10 cellular contexts compared by ENCODE assay signal in genomic region chr2:239309398-239310245, GRCh38.
DNase-seq lines count a peak whose midpoint lies in the region; ATAC-seq and TF ChIP-seq lines count a peak whose summit lies in the region.
"Had no signal": no experiment of that assay in that cellular context is flagged by ENCODE, and none has a peak within 500 bp of the region (broad histone marks: within the 10 kb centered on the region; RNA-seq: fewer than 3 reads in every experiment).

No MANE protein-coding gene starts in this region.

- peaks cover 3% of the 10 kb centered on the region for H3K27me3 Mint-ChIP-seq in nephron progenitor cell (ENCODE audit: low read depth, poor library complexity)
- H3K27me3 Mint-ChIP-seq in activated CD4-positive, alpha-beta T cell treated with anti-CD3 and anti-CD28 coated beads, Interleukin-2, amount 10 ng/mL, durations not matched to agents 7 days and 5 days: no peaks in the 10 kb centered on the region

- H3K9ac ChIP-seq in fibroblast of lung (ENCODE audit: insufficient read depth, low read length): no peak overlapping the region

- intact Hi-C loops in transverse colon (cut with DNase I; ENCODE audit: low total_unique reads): loop anchor here (5.0 to 10.0 kb wide), 2 partner anchors 87 to 195 kb away; no protein-coding TSS in a partner anchor

- H3K4me2 ChIP-seq in fibroblast of lung (ENCODE audit: extremely low read depth, insufficient read depth, low read length): peak overlapping the region; percentile 99

- DNase-seq in activated CD4-positive, CD25-positive, alpha-beta regulatory T cell treated with anti-CD3 and anti-CD28 coated beads, Interleukin-2, amount 50 U/mL, for 72 hours: peak; percentile 28
- DNase-seq in fibroblast of lung (ENCODE audit: low read depth in 2 of 2) (no peak), nephron progenitor cell (no peak), transverse colon (peak; percentile 5), NCI-H345 (lab: John Stamatoyannopoulos, UW) (no peak)
- no peak for DNase-seq in activated CD4-positive, alpha-beta T cell treated with anti-CD3 and anti-CD28 coated beads, Interleukin-2, amount 10 ng/mL, durations not matched to agents 7 days and 5 days

- peak overlapping the region; percentile 97 for H3K27ac Mint-ChIP-seq in nephron progenitor cell
- H3K27ac Mint-ChIP-seq in activated CD4-positive, alpha-beta T cell treated with anti-CD3 and anti-CD28 coated beads, Interleukin-2, amount 10 ng/mL, durations not matched to agents 7 days and 5 days: no peak overlapping the region

- H3K9me3 Mint-ChIP-seq in nephron progenitor cell: peaks cover 14% of the 10 kb centered on the region
- H3K9me3 Mint-ChIP-seq in activated CD4-positive, alpha-beta T cell treated with anti-CD3 and anti-CD28 coated beads, Interleukin-2, amount 10 ng/mL, durations not matched to agents 7 days and 5 days: peaks cover 4% of the 10 kb centered on the region

- H3K4me3 ChIP-seq in fibroblast of lung (replicated peaks in 1 of 4; ENCODE audit: control extremely low read depth in 1 of 4, insufficient read depth in 1 of 4, low read depth in 3 of 4, low read length in 4 of 4) (peak overlapping the region; percentile 25 to 58 (median 47)), transverse colon (peak overlapping the region in 1 of 4 donors; percentile 41)

- ATAC-seq in activated CD4-positive, CD25-positive, alpha-beta regulatory T cell treated with anti-CD3 and anti-CD28 coated beads, Interleukin-2, amount 50 U/mL, for 24 hours: no peak
- no peak for ATAC-seq in HG02763 (IDR thresholded peaks at IDR 0.05; ENCODE audit: unreplicated experiment)

- H3K9me3 ChIP-seq in fibroblast of lung (ENCODE audit: control insufficient read depth, insufficient read depth, low read depth, low read length) (no peaks in the 10 kb centered on the region), transverse colon (no peaks in the 10 kb centered on the region)
- H3K9me3 ChIP-seq: neutrophil had no signal

- H3K4me1 Mint-ChIP-seq in nephron progenitor cell: peaks cover 74% of the 10 kb centered on the region
- peaks cover 12% of the 10 kb centered on the region for H3K4me1 Mint-ChIP-seq in activated CD4-positive, alpha-beta T cell treated with anti-CD3 and anti-CD28 coated beads, Interleukin-2, amount 10 ng/mL, durations not matched to agents 7 days and 5 days

- H3K27ac ChIP-seq in fibroblast of lung (ENCODE audit: insufficient read depth, low read length): peak overlapping the region; percentile 66
- peak overlapping the region; percentile 77 to 93 (median 85) for H3K27ac ChIP-seq in transverse colon
- H3K27ac ChIP-seq: 22Rv1, neutrophil had no signal

- peaks cover 15% of the 10 kb centered on the region for H3K36me3 Mint-ChIP-seq in nephron progenitor cell (ENCODE audit: low read depth)
- peaks cover 2% of the 10 kb centered on the region for H3K36me3 Mint-ChIP-seq in activated CD4-positive, alpha-beta T cell treated with anti-CD3 and anti-CD28 coated beads, Interleukin-2, amount 10 ng/mL, durations not matched to agents 7 days and 5 days (ENCODE audit: low read depth)

- peaks cover 3% of the 10 kb centered on the region for H3K79me2 ChIP-seq in fibroblast of lung (ENCODE audit: control insufficient read depth, insufficient read depth, low read length)

- no peak for TF ChIP-seq EP300 in transverse colon (IDR thresholded peaks at IDR 0.05; ENCODE audit: low read depth)

- TF ChIP-seq CTCF in fibroblast of lung (conservative IDR thresholded peaks at IDR 0.05 in 1 of 2, IDR thresholded peaks at IDR 0.05 in 1 of 2; ENCODE audit: low read depth in 1 of 2, low read length in 2 of 2) (no peak), nephron progenitor cell (IDR thresholded peaks at IDR 0.05) (no peak), transverse colon (IDR thresholded peaks at IDR 0.05) (no peak)

- H3K4me1 ChIP-seq in fibroblast of lung (ENCODE audit: control insufficient read depth, extremely low read depth, insufficient read depth, low read length): peaks cover 18% of the 10 kb centered on the region
- peaks cover 20 to 69% (median 40%) of the 10 kb centered on the region in 4 donors for H3K4me1 ChIP-seq in transverse colon

- CTCF ChIA-PET in activated CD4-positive, alpha-beta T cell treated with anti-CD3 and anti-CD28 coated beads, Interleukin-2, amount 10 ng/mL, durations not matched to agents 7 days and 5 days (lab: Charles Lee): interaction anchor here (1.2 to 1.5 kb wide), 3 partner anchors 10 to 14 kb away, joined by 3 read pairs; no protein-coding TSS in a partner anchor

- TF ChIP-seq POLR2A in transverse colon (IDR thresholded peaks at IDR 0.05): no peak

- in situ Hi-C loops in transverse colon (cut with MboI; ENCODE audit: low pct_ligation_motif_present in 1 of 4, low pct_unique_long_range_greater_than_20kb in 1 of 4, low sequenced_read_pairs in 3 of 4): no loop called here

- H2AFZ ChIP-seq in fibroblast of lung (ENCODE audit: low read length): peak overlapping the region; percentile 74

- H3K36me3 ChIP-seq in fibroblast of lung (ENCODE audit: control insufficient read depth, insufficient read depth, low read length) (no peaks in the 10 kb centered on the region), transverse colon (no peaks in the 10 kb centered on the region)

- WGBS in transverse colon (ENCODE audit: low coverage in 1 of 2), 2 donors: 55 to 78% methylated on average over 4 to 18 of the region's 18 CpGs

- H4K20me1 ChIP-seq in fibroblast of lung (ENCODE audit: control insufficient read depth, extremely low read depth, insufficient read depth, low read length): no peaks in the 10 kb centered on the region

- H3K27me3 ChIP-seq in fibroblast of lung (ENCODE audit: control insufficient read depth, insufficient read depth, low read length) (no peaks in the 10 kb centered on the region), transverse colon (no peaks in the 10 kb centered on the region)
- H3K27me3 ChIP-seq: neutrophil had no signal

- H3K4me3 Mint-ChIP-seq in nephron progenitor cell: no peak overlapping the region
- no peak overlapping the region for H3K4me3 Mint-ChIP-seq in activated CD4-positive, alpha-beta T cell treated with anti-CD3 and anti-CD28 coated beads, Interleukin-2, amount 10 ng/mL, durations not matched to agents 7 days and 5 days

- POLR2A ChIA-PET in activated CD4-positive, alpha-beta T cell treated with anti-CD3 and anti-CD28 coated beads, Interleukin-2, amount 10 ng/mL, durations not matched to agents 7 days and 5 days (lab: Charles Lee): no interaction called here

Comparison
In these comparisons a context has a peak if more than half of its experiments do, and no peak if none do; other contexts are left out.
1. DNase-seq: peak in activated CD4-positive, CD25-positive, alpha-beta regulatory T cell treated with anti-CD3 and anti-CD28 coated beads, Interleukin-2, amount 50 U/mL, for 72 hours (single experiment) and transverse colon (single experiment); none in fibroblast of lung (0 of 2), nephron progenitor cell (single experiment), NCI-H345 (single experiment) and activated CD4-positive, alpha-beta T cell treated with anti-CD3 and anti-CD28 coated beads, Interleukin-2, amount 10 ng/mL, durations not matched to agents 7 days and 5 days (single experiment).